In the genomic region with DNA sequence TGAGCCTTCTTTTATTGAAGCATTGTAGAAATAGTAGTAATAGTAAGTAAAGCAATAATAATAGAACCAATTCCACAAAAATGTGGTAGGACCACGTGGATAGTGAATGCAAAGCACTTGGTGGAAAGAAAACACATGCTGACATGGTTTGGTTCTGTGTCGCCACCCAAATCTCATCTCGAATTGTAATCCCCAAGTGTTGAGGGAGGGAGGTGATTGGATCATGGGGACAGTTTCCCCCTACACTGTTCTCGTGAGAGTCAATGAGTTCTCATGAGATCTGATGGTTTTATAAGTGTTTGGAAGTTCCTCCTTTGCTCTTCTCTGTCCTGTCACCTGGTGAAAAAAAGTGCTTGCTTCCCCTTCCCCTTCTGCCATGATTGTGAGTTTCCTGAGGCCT, we compare ENCODE assay signal across 24 cellular contexts.
"Had no signal": no experiment of that assay in that cellular context is flagged by ENCODE, and none has a peak within 500 bp of the region (broad histone marks: within the 10 kb centered on the region; RNA-seq: fewer than 3 reads in every experiment).

No MANE protein-coding gene starts in this region.

- H3K27ac Mint-ChIP-seq: activated B cell treated with CpG ODN at 0.5 μM for 24 hours; activated CD8-positive, alpha-beta T cell treated with anti-CD3 and anti-CD28 coated beads for 36 hours; brain; natural killer cell treated with Interleukin-12 subunit alpha and Interleukin-12 subunit beta and Interleukin-15 and Interleukin-18, amount 100 ng/mL, for 72 hours had no signal

- DNase-seq: activated B cell treated with CpG ODN at 0.5 μM for 24 hours; activated CD4-positive, alpha-beta T cell treated with anti-CD3 and anti-CD28 coated beads, Interleukin-2, amount 50 U/mL, for 1 hour; activated CD8-positive, alpha-beta T cell treated with anti-CD3 and anti-CD28 coated beads for 36 hours; activated effector memory CD4-positive, alpha-beta T cell treated with Interleukin-2 at 50 U/mL for 16 hours; activated naive CD4-positive, alpha-beta T cell treated with Interleukin-2 at 50 U/mL for 16 hours; dorsolateral prefrontal cortex; effector memory CD4-positive, alpha-beta T cell; gastrocnemius medialis; glutamatergic neuron; islet precursor cell; left ventricle myocardium inferior; mucosa of descending colon; posterior cingulate gyrus; right cardiac atrium; stimulated activated CD4-positive, alpha-beta T cell treated with anti-CD3 and anti-CD28 coated beads, Interleukin-2, amount 100 ng/mL, for 48 hours had no signal

- H2AFZ ChIP-seq: hepatocyte had no signal

- H3K36me3 Mint-ChIP-seq: activated naive CD8-positive, alpha-beta T cell; brain; natural killer cell treated with Interleukin-12 subunit alpha and Interleukin-12 subunit beta and Interleukin-15 and Interleukin-18, amount 100 ng/mL, for 72 hours had no signal

- H3K36me3 ChIP-seq: ascending aorta, cardiac muscle cell, gastrocnemius medialis, left ventricle myocardium inferior, tibial nerve had no signal

- H3K79me2 ChIP-seq: hepatocyte had no signal

- H3K4me2 ChIP-seq: hepatocyte had no signal

- ATAC-seq: activated CD8-positive, alpha-beta T cell treated with anti-CD3 and anti-CD28 coated beads for 36 hours; gastrocnemius medialis; mucosa of descending colon; natural killer cell treated with Interleukin-12 subunit alpha and Interleukin-12 subunit beta and Interleukin-15 and Interleukin-18, amount 100 ng/mL, for 72 hours; right cardiac atrium had no signal

- H3K27ac ChIP-seq: ascending aorta, cardiac muscle cell, coronary artery, dorsolateral prefrontal cortex, gastrocnemius medialis, hepatocyte, left ventricle myocardium inferior, tibial nerve had no signal

- H3K27me3 Mint-ChIP-seq: activated B cell treated with CpG ODN at 0.5 μM for 24 hours; activated naive CD8-positive, alpha-beta T cell had no signal

- H3K27me3 ChIP-seq: ascending aorta, cardiac muscle cell, tibial nerve had no signal

- H3K4me1 ChIP-seq: ascending aorta had no signal

- H3K4me3 ChIP-seq: ascending aorta, cardiac muscle cell, coronary artery, dorsolateral prefrontal cortex, gastrocnemius medialis, hepatocyte, left ventricle myocardium inferior, lung, mucosa of descending colon, tibial nerve had no signal

- H3K9me3 ChIP-seq: ascending aorta, gastrocnemius medialis, left ventricle myocardium inferior, mucosa of descending colon, tibial nerve had no signal

- H3K4me3 Mint-ChIP-seq: activated B cell treated with CpG ODN at 0.5 μM for 24 hours; activated CD8-positive, alpha-beta T cell treated with anti-CD3 and anti-CD28 coated beads for 36 hours; activated naive CD8-positive, alpha-beta T cell; brain had no signal

- H3K9me3 Mint-ChIP-seq: natural killer cell treated with Interleukin-12 subunit alpha and Interleukin-12 subunit beta and Interleukin-15 and Interleukin-18, amount 100 ng/mL, for 72 hours had no signal
